In genomic region chr1:1374068-1374860, GRCh38 we compare ENCODE assay signal across 6 cellular contexts. TPM values are rescaled to one million over a fixed set of nuclear protein-coding genes. Genes with fewer than 3 reads are reported as not detected.
A peak's percentile ranks its signal among the peaks of the same experiment; 100 is the strongest.
DNase-seq lines count a peak whose midpoint lies in the region; ATAC-seq and TF ChIP-seq lines count a peak whose summit lies in the region.

No MANE protein-coding gene starts in this region.

- H3K27me3 Mint-ChIP-seq in immature natural killer cell (ENCODE audit: low read depth in 3 of 3): peaks cover 4 to 11% (median 6%) of the 10 kb centered on the region in 3 donors

- 50% methylated on average over 15 of the region's 56 CpGs for WGBS in SK-N-SH (ENCODE audit: low lambda C conversion rate)

- TF ChIP-seq RAD21 in SK-N-SH (IDR thresholded peaks at IDR 0.05; ENCODE audit: low read length): no peak

- peaks cover 13% of the 10 kb centered on the region for H3F3A ChIP-seq in SK-N-SH (replicated peaks; ENCODE audit: insufficient read depth)

- no peaks in the 10 kb centered on the region for H3K9me2 ChIP-seq in SK-N-SH

- no peak overlapping the region for H2AFZ ChIP-seq in SK-N-SH (ENCODE audit: low read depth)

- CTCF ChIA-PET in SK-N-SH (lab: Yijun Ruan, JAX): interaction anchor here (0.6 to 5.9 kb wide), 11 partner anchors 19 to 342 kb away, joined by 3 to 34 read pairs (median 4); partner anchors contain the start of genes DVL1 and MRPL20

- ATAC-seq in GM21825 (IDR thresholded peaks at IDR 0.05; ENCODE audit: unreplicated experiment): peak; percentile 1
- no peak for ATAC-seq in GM21390 (IDR thresholded peaks at IDR 0.05; ENCODE audit: unreplicated experiment)

- peaks cover 0 to 8% of the 10 kb centered on the region in 2 experiments for H3K36me3 ChIP-seq in SK-N-SH (replicated peaks in 1 of 2; ENCODE audit: control insufficient read depth in 1 of 2, insufficient read depth in 2 of 2, low read length in 1 of 2)

- peak overlapping the region; percentile 90 to 93 for H3K27ac ChIP-seq in SK-N-SH (ENCODE audit: low read depth in 2 of 2, low read length in 1 of 2)

- H3K4me1 ChIP-seq in SK-N-SH (ENCODE audit: control insufficient read depth in 1 of 2, insufficient read depth in 2 of 2, low read depth in 1 of 2, low read length in 1 of 2): peaks cover 0 to 29% of the 10 kb centered on the region in 2 experiments; a peak in 1 of 4 replicates

- peak overlapping the region; percentile 86 for H3K4me2 ChIP-seq in SK-N-SH

- H3K27ac Mint-ChIP-seq in immature natural killer cell: peak overlapping the region in 5 of 6 donors; percentile 39 to 92 (median 62)

- H3K36me3 Mint-ChIP-seq in immature natural killer cell: no peaks in the 10 kb centered on the region

- peaks cover 36% of the 10 kb centered on the region for H3K79me2 ChIP-seq in SK-N-SH (ENCODE audit: insufficient read depth)

- H3K4me3 Mint-ChIP-seq in immature natural killer cell: peak overlapping the region; percentile 61 to 93 (median 91)

- peaks cover 12 to 32% of the 10 kb centered on the region in 2 donors for H3K4me1 Mint-ChIP-seq in immature natural killer cell

- no peaks in the 10 kb centered on the region for H3K27me3 ChIP-seq in SK-N-SH (ENCODE audit: insufficient read depth)

- no peak for TF ChIP-seq CTCF in SK-N-SH (IDR thresholded peaks at IDR 0.05)

- no peaks in the 10 kb centered on the region for H4K20me1 ChIP-seq in SK-N-SH (ENCODE audit: insufficient read depth)

- peak overlapping the region; percentile 77 to 96 for H3K4me3 ChIP-seq in SK-N-SH (ENCODE audit: low read depth in 2 of 2, low read length in 1 of 2)

- TF ChIP-seq EP300 in SK-N-SH (IDR thresholded peaks at IDR 0.05; ENCODE audit: borderline replicate concordance in 1 of 2, low read depth in 1 of 2, low read length in 1 of 2): no peak

- POLR2A ChIA-PET in SK-N-SH (lab: Yijun Ruan, JAX): interaction anchor here (0.7 to 1.8 kb wide), 5 partner anchors 19 to 159 kb away, joined by 3 to 18 read pairs (median 6); partner anchors contain the start of genes CCNL2 and MRPL20

- H3K9ac ChIP-seq in SK-N-SH: peak overlapping the region; percentile 89

- no peaks in the 10 kb centered on the region for H3K9me3 Mint-ChIP-seq in immature natural killer cell

- DNase-seq in SK-N-SH: peak; percentile 34
- no peak for DNase-seq in immature natural killer cell
- no peak for DNase-seq in COR-L47 (lab: John Stamatoyannopoulos, UW)
- DNase-seq in GDM1 (lab: John Stamatoyannopoulos, UW): no peak

- no peaks in the 10 kb centered on the region for H3K9me3 ChIP-seq in SK-N-SH

TF ChIP-seq in SK-N-SH, 30 proteins besides CTCF, POLR2A, EP300 and RAD21:
- TF ChIP-seq POLR2AphosphoS5 (IDR thresholded peaks at IDR 0.05; ENCODE audit: low read depth, low read length): no peak
- TF ChIP-seq JUND (IDR thresholded peaks at IDR 0.05): no peak
- no peak for TF ChIP-seq NRF1 (IDR thresholded peaks at IDR 0.05; ENCODE audit: low read depth, low read length)
- no peak for TF ChIP-seq IRF3 (IDR thresholded peaks at IDR 0.05; ENCODE audit: low read depth, low read length)
- TF ChIP-seq RCOR1 (IDR thresholded peaks at IDR 0.05; ENCODE audit: low read length): no peak
- no peak for TF ChIP-seq CHD2 (IDR thresholded peaks at IDR 0.05; ENCODE audit: low read length, partially characterized antibody)
- TF ChIP-seq EZH2phosphoT487 (IDR thresholded peaks at IDR 0.05; ENCODE audit: borderline replicate concordance, low read depth): no peak

RNA-seq across cellular contexts. Expression of gene AURKAIP1, which starts 0.7 kb away (rescaled TPM):
- polyA plus RNA-seq in SK-N-SH (2012; rRNA removed) (175 and 214 TPM in 2 replicates), immature natural killer cell (100 to 1,000 TPM; 168 to 216 (median 190) TPM)
- polyA plus RNA-seq in SK-N-SH (2012; cell fraction: cytosol; rRNA removed): 124 and 141 TPM in 2 replicates
- 147 and 267 TPM in 2 replicates for polyA plus RNA-seq in SK-N-SH (2012; cell fraction: nucleus; rRNA removed)

RNA-seq across cellular contexts. Expression of gene MXRA8, which starts 15.9 kb away (rescaled TPM):
- polyA plus RNA-seq in SK-N-SH (2012; rRNA removed): 2.5 and 3.8 TPM in 2 replicates
- polyA plus RNA-seq in SK-N-SH (2012; cell fraction: cytosol; rRNA removed): 0.90 and 1.8 TPM in 2 replicates
- 14.2 and 20.4 TPM in 2 replicates for polyA plus RNA-seq in SK-N-SH (2012; cell fraction: nucleus; rRNA removed)
- polyA plus RNA-seq in immature natural killer cell: not detected

RNA-seq across cellular contexts. Expression of gene CCNL2, which starts 24.9 kb away (rescaled TPM):
- polyA plus RNA-seq in SK-N-SH (2012; rRNA removed) (362 and 475 TPM in 2 replicates), immature natural killer cell (10 to 100 TPM; 16.7 to 34.6 (median 22.0) TPM)
- 51.6 and 68.2 TPM in 2 replicates for polyA plus RNA-seq in SK-N-SH (2012; cell fraction: cytosol; rRNA removed)
- polyA plus RNA-seq in SK-N-SH (2012; cell fraction: nucleus; rRNA removed): 3,259 and 3,720 TPM in 2 replicates

RNA-seq across cellular contexts. Expression of gene DVL1, which starts 25.0 kb away (rescaled TPM):
- polyA plus RNA-seq in SK-N-SH (2012; rRNA removed) (31.3 and 32.0 TPM in 2 replicates), immature natural killer cell (1 to 10 TPM in 2 of 3 donors, under 1 TPM in 1; 0.78 to 1.5 (median 1.4) TPM)
- polyA plus RNA-seq in SK-N-SH (2012; cell fraction: cytosol; rRNA removed): 7.9 and 13.4 TPM in 2 replicates
- polyA plus RNA-seq in SK-N-SH (2012; cell fraction: nucleus; rRNA removed): 145 and 194 TPM in 2 replicates

RNA-seq across cellular contexts. Expression of gene MRPL20, which starts 32.8 kb away (rescaled TPM):
- polyA plus RNA-seq in SK-N-SH (2012; rRNA removed) (159 and 210 TPM in 2 replicates), immature natural killer cell (100 to 1,000 TPM; 167 to 194 (median 182) TPM)
- 202 and 236 TPM in 2 replicates for polyA plus RNA-seq in SK-N-SH (2012; cell fraction: cytosol; rRNA removed)
- polyA plus RNA-seq in SK-N-SH (2012; cell fraction: nucleus; rRNA removed): 104 and 133 TPM in 2 replicates
